Comparison of ENCODE assay signal across 8 cellular contexts in genomic region chr7:39733881-39734571, GRCh38.
DNase-seq lines count a peak whose midpoint lies in the region; ATAC-seq and TF ChIP-seq lines count a peak whose summit lies in the region.

No MANE protein-coding gene starts in this region.

- ATAC-seq in stimulated activated naive CD8-positive, alpha-beta T cell treated with anti-CD3 and anti-CD28 coated beads, Interleukin-15, Interleukin-2, amounts not matched to agents 100 U/mL and 50 U/mL, for 24 hours: no peak
- ATAC-seq in GM18520 (IDR thresholded peaks at IDR 0.05; ENCODE audit: unreplicated experiment) (no peak), GM19395 (IDR thresholded peaks at IDR 0.05; ENCODE audit: unreplicated experiment) (no peak)

- H3K9ac ChIP-seq in Loucy (ENCODE audit: low read depth, low read length, poor library complexity, severe bottlenecking): peak overlapping the region; percentile 83

- H3K4me1 ChIP-seq in Loucy (ENCODE audit: insufficient read depth, low read length, poor library complexity, severe bottlenecking): peaks cover 42% of the 10 kb centered on the region

- no peaks in the 10 kb centered on the region for H3K9me3 ChIP-seq in Loucy (ENCODE audit: insufficient read depth, low read depth, low read length)

- no peaks in the 10 kb centered on the region for H4K20me1 ChIP-seq in Loucy (ENCODE audit: insufficient read depth, low read length, poor library complexity, severe bottlenecking)

- peaks cover 33% of the 10 kb centered on the region for H3K79me2 ChIP-seq in Loucy (ENCODE audit: insufficient read depth, low read length)

- no peaks in the 10 kb centered on the region for H3K36me3 ChIP-seq in Loucy (ENCODE audit: insufficient read depth, low read length)

- H3K9me2 ChIP-seq in Loucy (replicated peaks; ENCODE audit: low read depth, low read length): no peaks in the 10 kb centered on the region

- no peaks in the 10 kb centered on the region for H3K27me3 ChIP-seq in Loucy (ENCODE audit: insufficient read depth, low read length, poor library complexity, severe bottlenecking)

- peak overlapping the region; percentile 85 for H3K4me3 ChIP-seq in Loucy (ENCODE audit: low read length, poor library complexity, severe bottlenecking)

- DNase-seq in activated T-cell treated with anti-CD3 and anti-CD28 coated beads for 1 hour (ENCODE audit: low read depth) (peak; percentile 6), amniotic epithelial cell (ENCODE audit: low read depth) (peak; percentile 72), iPS-NIHi11 (ENCODE audit: low spot score) (peak; percentile 31)
- no peak for DNase-seq in activated T-cell treated with anti-CD3 and anti-CD28 coated beads, Interleukin-2, amount 50 U/mL, for 48 hours
- peak; percentile 39 for DNase-seq in stimulated activated naive CD8-positive, alpha-beta T cell treated with anti-CD3 and anti-CD28 coated beads, Interleukin-15, Interleukin-2, amounts not matched to agents 100 U/mL and 50 U/mL, for 24 hours

- H2AFZ ChIP-seq in Loucy (ENCODE audit: low read length): peak overlapping the region; percentile 80

- no peak for TF ChIP-seq CTCF in Loucy (conservative IDR thresholded peaks at IDR 0.05; ENCODE audit: low read length)

- peak overlapping the region; percentile 100 for H3K4me2 ChIP-seq in Loucy (ENCODE audit: low read depth, low read length, poor library complexity, severe bottlenecking)

- no peaks in the 10 kb centered on the region for H3F3A ChIP-seq in Loucy (ENCODE audit: low read depth)

Comparison
In these comparisons a context has a peak if more than half of its experiments do, and no peak if none do; other contexts are left out.
1. DNase-seq: peak in activated T-cell treated with anti-CD3 and anti-CD28 coated beads for 1 hour (single experiment), amniotic epithelial cell (single experiment), iPS-NIHi11 (single experiment) and stimulated activated naive CD8-positive, alpha-beta T cell treated with anti-CD3 and anti-CD28 coated beads, Interleukin-15, Interleukin-2, amounts not matched to agents 100 U/mL and 50 U/mL, for 24 hours (single experiment); none in activated T-cell treated with anti-CD3 and anti-CD28 coated beads, Interleukin-2, amount 50 U/mL, for 48 hours (0 of 2).